In the genomic region with DNA sequence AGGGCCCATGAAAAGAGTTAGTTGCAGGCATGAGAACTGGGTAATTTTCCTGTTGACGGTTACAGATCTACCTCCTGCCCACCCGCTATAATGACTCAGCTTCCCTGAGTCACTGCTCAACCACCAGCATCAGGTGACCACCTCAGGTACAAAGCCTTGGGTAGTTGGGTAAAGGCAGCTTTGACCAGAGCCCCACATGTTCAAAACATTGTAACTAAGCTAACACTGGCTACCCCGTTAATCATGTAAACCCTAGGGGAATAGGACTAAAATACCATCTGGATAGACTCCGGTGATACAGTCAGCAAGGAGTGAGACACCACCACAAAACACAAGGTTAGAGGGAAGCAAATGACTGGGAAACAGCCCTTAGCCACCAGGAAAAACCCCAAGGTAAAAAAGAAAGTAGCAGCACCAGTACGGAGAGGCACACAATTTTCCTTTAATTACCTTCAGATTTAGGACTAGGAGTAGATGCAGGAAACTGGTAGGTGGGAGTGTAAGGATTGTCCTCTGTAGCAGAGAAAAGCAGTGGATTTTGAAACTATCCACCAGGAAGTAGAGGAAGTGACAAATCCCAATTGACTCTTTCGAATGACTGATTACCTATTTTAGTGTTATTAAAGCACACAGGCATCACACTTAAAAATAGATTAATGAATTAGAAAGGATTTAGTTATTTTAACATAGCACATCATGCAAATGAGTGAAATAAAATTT, we compare ENCODE assay signal across 8 cellular contexts.
DNase-seq lines count a peak whose midpoint lies in the region; ATAC-seq and TF ChIP-seq lines count a peak whose summit lies in the region.

No MANE protein-coding gene starts in this region.

- H3K4me3 Mint-ChIP-seq in activated CD8-positive, alpha-beta T cell treated with anti-CD3 and anti-CD28 coated beads, Interleukin-2, amount 10 ng/mL, durations not matched to agents 7 days and 5 days, result no peak overlapping the region

- H4K20me1 ChIP-seq in smooth muscle cell (ENCODE audit: low read depth) (peaks cover 8% of the 10 kb centered on the region), MM.1S (ENCODE audit: insufficient read depth, low read length) (no peaks in the 10 kb centered on the region)

- DNase-seq in NCI-H2171 treated with DMSO at 0.1 percent for 48 hours (lab: John Stamatoyannopoulos, UW) (peak; percentile 66), NCI-H2171 (lab: John Stamatoyannopoulos, UW) (no peak), smooth muscle cell (lab: John Stamatoyannopoulos, UW; ENCODE audit: unreplicated experiment) (no peak), MM.1S (no peak), GM19240 (ENCODE audit: insufficient read length, low spot score) (no peak)
- DNase-seq in activated CD8-positive, alpha-beta T cell treated with anti-CD3 and anti-CD28 coated beads, Interleukin-2, amount 10 ng/mL, durations not matched to agents 7 days and 5 days, result peak; percentile 24

- H3K4me3 ChIP-seq in smooth muscle cell (no peak overlapping the region), MM.1S (ENCODE audit: low read length) (no peak overlapping the region)

- POLR2A ChIA-PET in activated CD8-positive, alpha-beta T cell treated with anti-CD3 and anti-CD28 coated beads, Interleukin-2, amount 10 ng/mL, durations not matched to agents 7 days and 5 days (lab: Charles Lee), result no interaction called here

- H3K9me3 ChIP-seq in smooth muscle cell (replicated peaks; ENCODE audit: low read depth), result no peaks in the 10 kb centered on the region
- H3K9me3 ChIP-seq in MM.1S (replicated peaks; ENCODE audit: insufficient read depth, low read length), result no peaks in the 10 kb centered on the region

- H3F3A ChIP-seq in smooth muscle cell (ENCODE audit: low read depth), result no peaks in the 10 kb centered on the region
- H3F3A ChIP-seq in MM.1S (ENCODE audit: insufficient read depth, low read length), result no peaks in the 10 kb centered on the region

- peak overlapping the region; percentile 80 for H3K27ac ChIP-seq in smooth muscle cell (ENCODE audit: low read depth)
- no peak overlapping the region for H3K27ac ChIP-seq in MM.1S (ENCODE audit: low read length)

- no peak overlapping the region for H3K27ac Mint-ChIP-seq in activated CD8-positive, alpha-beta T cell treated with anti-CD3 and anti-CD28 coated beads, Interleukin-2, amount 10 ng/mL, durations not matched to agents 7 days and 5 days

- H3K36me3 ChIP-seq in smooth muscle cell (ENCODE audit: low read depth) (no peaks in the 10 kb centered on the region), MM.1S (replicated peaks; ENCODE audit: insufficient read depth, low read length) (no peaks in the 10 kb centered on the region)

- no peaks in the 10 kb centered on the region for H3K36me3 Mint-ChIP-seq in activated CD8-positive, alpha-beta T cell treated with anti-CD3 and anti-CD28 coated beads, Interleukin-2, amount 10 ng/mL, durations not matched to agents 7 days and 5 days (ENCODE audit: low read depth)

- no peak overlapping the region for H3K9ac ChIP-seq in smooth muscle cell (ENCODE audit: low read depth)
- H3K9ac ChIP-seq in MM.1S (ENCODE audit: low read length), result no peak overlapping the region

- peaks cover 8% of the 10 kb centered on the region for H3K4me1 Mint-ChIP-seq in activated CD8-positive, alpha-beta T cell treated with anti-CD3 and anti-CD28 coated beads, Interleukin-2, amount 10 ng/mL, durations not matched to agents 7 days and 5 days (ENCODE audit: low read depth)

- H3K4me2 ChIP-seq in smooth muscle cell (no peak overlapping the region), MM.1S (ENCODE audit: low read depth, low read length) (no peak overlapping the region)

- ATAC-seq in HG02938 (IDR thresholded peaks at IDR 0.05; ENCODE audit: unreplicated experiment), result peak; percentile 51
- peak; percentile 23 for ATAC-seq in activated CD8-positive, alpha-beta T cell treated with anti-CD3 and anti-CD28 coated beads, Interleukin-2, amount 10 ng/mL, durations not matched to agents 7 days and 5 days
- no peak for ATAC-seq in GM19452 (IDR thresholded peaks at IDR 0.05; ENCODE audit: unreplicated experiment)

- H3K27me3 Mint-ChIP-seq in activated CD8-positive, alpha-beta T cell treated with anti-CD3 and anti-CD28 coated beads, Interleukin-2, amount 10 ng/mL, durations not matched to agents 7 days and 5 days (ENCODE audit: low read depth), result peaks cover 2% of the 10 kb centered on the region

- H3K27me3 ChIP-seq in smooth muscle cell (ENCODE audit: low read depth), result no peaks in the 10 kb centered on the region
- H3K27me3 ChIP-seq in MM.1S (replicated peaks; ENCODE audit: insufficient read depth, low read length), result no peaks in the 10 kb centered on the region

- H3K9me3 Mint-ChIP-seq in activated CD8-positive, alpha-beta T cell treated with anti-CD3 and anti-CD28 coated beads, Interleukin-2, amount 10 ng/mL, durations not matched to agents 7 days and 5 days (ENCODE audit: insufficient read depth), result no peaks in the 10 kb centered on the region

- CTCF ChIA-PET in activated CD8-positive, alpha-beta T cell treated with anti-CD3 and anti-CD28 coated beads, Interleukin-2, amount 10 ng/mL, durations not matched to agents 7 days and 5 days (lab: Charles Lee), result interaction anchor here (1.4 to 4.0 kb wide), 3 partner anchors 19 to 35 kb away, joined by 3 to 18 read pairs (median 3); no protein-coding TSS in a partner anchor

- no peak for TF ChIP-seq CTCF in smooth muscle cell (IDR thresholded peaks at IDR 0.05; ENCODE audit: borderline replicate concordance, insufficient read depth, poor library complexity, severe bottlenecking)
- TF ChIP-seq CTCF in MM.1S (IDR thresholded peaks at IDR 0.05; ENCODE audit: low read length), result no peak

- H3K4me1 ChIP-seq in smooth muscle cell (ENCODE audit: low read depth), result no peaks in the 10 kb centered on the region
- peaks cover 13% of the 10 kb centered on the region for H3K4me1 ChIP-seq in MM.1S (ENCODE audit: low read length)

- H2AFZ ChIP-seq in smooth muscle cell (ENCODE audit: low read depth) (no peak overlapping the region), MM.1S (ENCODE audit: low read length) (no peak overlapping the region)

- H3K79me2 ChIP-seq in smooth muscle cell (ENCODE audit: low read depth) (no peaks in the 10 kb centered on the region), MM.1S (ENCODE audit: low read length) (no peaks in the 10 kb centered on the region)

- WGBS in smooth muscle cell (ENCODE audit: low lambda C conversion rate), result 70% methylated on average over 6 of the region's 6 CpGs

- H3K9me2 ChIP-seq in MM.1S (replicated peaks; ENCODE audit: insufficient read depth, low read length), result no peaks in the 10 kb centered on the region

Comparison
In these comparisons a context has a peak if more than half of its experiments do, and no peak if none do; other contexts are left out.
1. DNase-seq: peak in NCI-H2171 treated with DMSO at 0.1 percent for 48 hours (single experiment) and activated CD8-positive, alpha-beta T cell treated with anti-CD3 and anti-CD28 coated beads, Interleukin-2, amount 10 ng/mL, durations not matched to agents 7 days and 5 days (single experiment); none in NCI-H2171 (single experiment), smooth muscle cell (single experiment), MM.1S (single experiment) and GM19240 (single experiment).